Comparison of ENCODE assay signal across 1 cellular context in genomic region chr7:64794171-64794844, GRCh38.
TF ChIP-seq lines count a peak whose summit lies in the region.

TSS of gene ZNF138 (plus strand) at chr7:64794428. CDS start at chr7:64794569, 141 bp downstream.

TF ChIP-seq in HepG2, 621 proteins besides CTCF, POLR2A, EP300 and RAD21 (continued from another document and continues in another):
- TF ChIP-seq ZNF503 (CRISPR knock-in tag; IDR thresholded peaks at IDR 0.05) (no peak), ZBTB14 (CRISPR knock-in tag; IDR thresholded peaks at IDR 0.05) (no peak), SOX6 (IDR thresholded peaks at IDR 0.05) (no peak), SOX6 (CRISPR knock-in tag; IDR thresholded peaks at IDR 0.05) (no peak), HHEX (CRISPR knock-in tag; IDR thresholded peaks at IDR 0.05) (no peak), SIN3A (IDR thresholded peaks at IDR 0.05; ENCODE audit: borderline replicate concordance, low read depth, low read length) (peak; percentile 80; the same call in 1 of the 2 replicates), EEA1 (CRISPR knock-in tag; IDR thresholded peaks at IDR 0.05; ENCODE audit: borderline replicate concordance) (0 out of 2 replicates have a peak, but pooled peaks have one; percentile 69), ZBTB8A (CRISPR knock-in tag; IDR thresholded peaks at IDR 0.05; ENCODE audit: borderline replicate concordance, low read depth) (no peak), ZBTB20 (CRISPR knock-in tag; IDR thresholded peaks at IDR 0.05; ENCODE audit: borderline replicate concordance, low read depth) (no peak; the same call in 1 of the 2 replicates), MLXIP (CRISPR knock-in tag; IDR thresholded peaks at IDR 0.05; ENCODE audit: borderline replicate concordance) (no peak), HDAC1 (CRISPR knock-in tag; IDR thresholded peaks at IDR 0.05) (peak; percentile 72; the same call in 1 of the 2 replicates), SYNCRIP (IDR thresholded peaks at IDR 0.05; ENCODE audit: insufficient read depth, low read depth, low read length) (no peak), EZH2 (conservative IDR thresholded peaks at IDR 0.05; ENCODE audit: low read depth, low read length) (no peak), HNRNPLL (IDR thresholded peaks at IDR 0.05; ENCODE audit: low read depth, low read length, poor library complexity, severe bottlenecking) (peak; percentile 23), PAXIP1 (CRISPR knock-in tag; conservative IDR thresholded peaks at IDR 0.05) (peak; percentile 28; the same call in 1 of the 2 replicates), MYC (CRISPR knock-in tag; IDR thresholded peaks at IDR 0.05; ENCODE audit: borderline replicate concordance) (no peak), GPN1 (CRISPR knock-in tag; IDR thresholded peaks at IDR 0.05; ENCODE audit: borderline replicate concordance) (no peak), ATAD3A (CRISPR knock-in tag; IDR thresholded peaks at IDR 0.05) (no peak), FOXA1 (IDR thresholded peaks at IDR 0.05) (no peak), FOXA1 (CRISPR knock-in tag; IDR thresholded peaks at IDR 0.05) (no peak), ZNF615 (CRISPR knock-in tag; IDR thresholded peaks at IDR 0.05; ENCODE audit: borderline replicate concordance) (no peak), MBNL3 (CRISPR knock-in tag; conservative IDR thresholded peaks at IDR 0.05) (no peak), TMF1 (CRISPR knock-in tag; IDR thresholded peaks at IDR 0.05; ENCODE audit: low read depth) (no peak), TRAFD1 (CRISPR knock-in tag; IDR thresholded peaks at IDR 0.05; ENCODE audit: borderline replicate concordance) (no peak), NCOA2 (CRISPR knock-in tag; IDR thresholded peaks at IDR 0.05) (no peak), ZNF513 (CRISPR knock-in tag; conservative IDR thresholded peaks at IDR 0.05) (no peak), ZNF674 (CRISPR knock-in tag; IDR thresholded peaks at IDR 0.05; ENCODE audit: low read depth) (no peak), RFX3 (CRISPR knock-in tag; IDR thresholded peaks at IDR 0.05) (no peak), ZNF460 (CRISPR knock-in tag; IDR thresholded peaks at IDR 0.05; ENCODE audit: borderline replicate concordance) (no peak), NONO (IDR thresholded peaks at IDR 0.05) (no peak), NONO (CRISPR knock-in tag; conservative IDR thresholded peaks at IDR 0.05) (no peak), ARID5B (CRISPR knock-in tag; IDR thresholded peaks at IDR 0.05) (0 out of 2 replicates have a peak, but pooled peaks have one; percentile 20), GABPB1 (CRISPR knock-in tag; IDR thresholded peaks at IDR 0.05) (peak; percentile 98), ZNF556 (CRISPR knock-in tag; IDR thresholded peaks at IDR 0.05; ENCODE audit: borderline replicate concordance) (peak; percentile 84; the same call in 1 of the 2 replicates), HNRNPH1 (optimal IDR thresholded peaks at IDR 0.05; ENCODE audit: low read depth, low read length) (no peak), MTA1 (CRISPR knock-in tag; IDR thresholded peaks at IDR 0.05; ENCODE audit: borderline replicate concordance) (no peak), ZBTB38 (CRISPR knock-in tag; IDR thresholded peaks at IDR 0.05) (peak; percentile 47; the same call in 1 of the 2 replicates), ZNF709 (CRISPR knock-in tag; IDR thresholded peaks at IDR 0.05) (peak; percentile 85), ZNF101 (CRISPR knock-in tag; IDR thresholded peaks at IDR 0.05; ENCODE audit: borderline replicate concordance, low read depth) (no peak), UBTF (CRISPR knock-in tag; IDR thresholded peaks at IDR 0.05) (peak; percentile 61), KLF16 (CRISPR knock-in tag; IDR thresholded peaks at IDR 0.05) (peak in 1 of 2 experiments; percentile 45; a peak in 1 of 4 replicates), PBX3 (CRISPR knock-in tag; IDR thresholded peaks at IDR 0.05; ENCODE audit: borderline replicate concordance) (no peak), JUND (CRISPR knock-in tag; IDR thresholded peaks at IDR 0.05) (no peak)
